ENCODE assay signal across 8 cellular contexts in genomic region chr3:66480666-66481065, GRCh38. TPM values are rescaled to one million over a fixed set of nuclear protein-coding genes. Genes with fewer than 3 reads are reported as not detected.
DNase-seq lines count a peak whose midpoint lies in the region; TF ChIP-seq lines count a peak whose summit lies in the region.

No MANE protein-coding gene starts in this region.

- no peak for TF ChIP-seq EP300 in suprapubic skin (IDR thresholded peaks at IDR 0.05)

- WGBS in suprapubic skin: 21% methylated on average over 2 of the region's 2 CpGs

- H3K9me3 ChIP-seq in duodenal mucosa (ENCODE audit: control insufficient read depth in 1 of 2, low read length in 2 of 2) (no peaks in the 10 kb centered on the region), suprapubic skin (no peaks in the 10 kb centered on the region)

- H3K27ac ChIP-seq in duodenal mucosa (ENCODE audit: low read depth, low read length) (no peak overlapping the region), suprapubic skin (peak overlapping the region; percentile 12)

- peaks cover 87 to 94% of the 10 kb centered on the region in 2 donors for H3K4me1 ChIP-seq in duodenal mucosa (ENCODE audit: control insufficient read depth in 1 of 2, insufficient read depth in 2 of 2, low read length in 2 of 2)
- H3K4me1 ChIP-seq in suprapubic skin: peaks cover 66% of the 10 kb centered on the region

- DNase-seq in activated T-cell treated with anti-CD3 and anti-CD28 coated beads for 24 hours (ENCODE audit: low read depth) (peak; percentile 32), RPMI7951 (ENCODE audit: low read depth) (peak; percentile 94), suprapubic skin (ENCODE audit: low spot score in 2 of 2) (no peak), GM19238 (ENCODE audit: insufficient read length, low spot score) (no peak), NCI-H2107 treated with DMSO at 0.1 percent for 48 hours (lab: John Stamatoyannopoulos, UW; ENCODE audit: unreplicated experiment) (no peak), NCI-H1694 (lab: John Stamatoyannopoulos, UW) (no peak)
- no peak for DNase-seq in activated T-cell treated with anti-CD3 and anti-CD28 coated beads, Interleukin-2, amount 50 U/mL, for 1 hour

- no peak for TF ChIP-seq POLR2A in suprapubic skin (IDR thresholded peaks at IDR 0.05)

- TF ChIP-seq CTCF in suprapubic skin (IDR thresholded peaks at IDR 0.05): no peak

- no peaks in the 10 kb centered on the region for H3K36me3 ChIP-seq in duodenal mucosa (ENCODE audit: control insufficient read depth in 1 of 2, insufficient read depth in 2 of 2, low read length in 2 of 2)
- no peaks in the 10 kb centered on the region for H3K36me3 ChIP-seq in suprapubic skin

- peak overlapping the region; percentile 16 to 28 for H3K4me3 ChIP-seq in duodenal mucosa (ENCODE audit: low read depth in 1 of 2, low read length in 2 of 2)
- H3K4me3 ChIP-seq in suprapubic skin: no peak overlapping the region

- H3K27me3 ChIP-seq in duodenal mucosa (ENCODE audit: control insufficient read depth in 1 of 2, insufficient read depth in 2 of 2, low read length in 2 of 2) (no peaks in the 10 kb centered on the region), suprapubic skin (no peaks in the 10 kb centered on the region)

- H3K9ac ChIP-seq in duodenal mucosa (ENCODE audit: low read depth in 1 of 2, low read length in 2 of 2): no peak overlapping the region

RNA-seq across cellular contexts. Expression of gene LRIG1, which starts 20.2 kb away (rescaled TPM):
- 51.9 and 56.7 TPM in 2 replicates for total RNA-seq in RPMI7951 (2014; rRNA removed; shearing (Covaris generic))
- total RNA-seq in suprapubic skin: 10 to 100 TPM; 69.1 to 88.0 (median 78.9) TPM

Comparison
In these comparisons a context has a peak if more than half of its experiments do, and no peak if none do; other contexts are left out.
1. DNase-seq: peak in activated T-cell treated with anti-CD3 and anti-CD28 coated beads for 24 hours (single experiment) and RPMI7951 (single experiment); none in activated T-cell treated with anti-CD3 and anti-CD28 coated beads, Interleukin-2, amount 50 U/mL, for 1 hour (single experiment), suprapubic skin (0 of 2), GM19238 (single experiment), NCI-H2107 treated with DMSO at 0.1 percent for 48 hours (single experiment) and NCI-H1694 (single experiment).